ENCODE assay signal across 21 cellular contexts in genomic region chr1:101121975-101122374, GRCh38.
DNase-seq lines count a peak whose midpoint lies in the region; ATAC-seq and TF ChIP-seq lines count a peak whose summit lies in the region.
"Had no signal": no experiment of that assay in that cellular context is flagged by ENCODE, and none has a peak within 500 bp of the region (broad histone marks: within the 10 kb centered on the region; RNA-seq: fewer than 3 reads in every experiment).

No MANE protein-coding gene starts in this region.

- H3K4me3 ChIP-seq in BLaER1 (no peak overlapping the region), uterus (no peak overlapping the region)
- H3K4me3 ChIP-seq in CD4-positive, CD25-positive, alpha-beta regulatory T cell (ENCODE audit: low read depth, low read length) = peak overlapping the region; percentile 68
- H3K4me3 ChIP-seq: colonic mucosa, GM23248, lower lobe of right lung had no signal

- H3K27ac ChIP-seq in BLaER1 = no peak overlapping the region
- H3K27ac ChIP-seq in CD4-positive, CD25-positive, alpha-beta regulatory T cell (ENCODE audit: insufficient read depth, low read length, poor library complexity, severe bottlenecking) = peak overlapping the region; percentile 55
- H3K27ac ChIP-seq in uterus = no peak overlapping the region
- H3K27ac ChIP-seq: colonic mucosa, GM23248, lower lobe of right lung had no signal

- H3K4me3 Mint-ChIP-seq in CD4-positive, CD25-positive, alpha-beta regulatory T cell = peak overlapping the region; percentile 20 to 62 (median 58)
- H3K4me3 Mint-ChIP-seq in T-helper 17 cell (no peak overlapping the region), immature natural killer cell (peak overlapping the region in 4 of 5 donors; percentile 3 to 63 (median 39))

- H3K36me3 ChIP-seq in BLaER1 (no peaks in the 10 kb centered on the region), uterus (no peaks in the 10 kb centered on the region)
- no peaks in the 10 kb centered on the region for H3K36me3 ChIP-seq in CD4-positive, CD25-positive, alpha-beta regulatory T cell (ENCODE audit: control insufficient read depth, insufficient read depth, low read length)
- H3K36me3 ChIP-seq: colonic mucosa, lower lobe of right lung had no signal

- no peaks in the 10 kb centered on the region; the same call in 1 of the 2 replicates for H3K9me3 ChIP-seq in BLaER1
- H3K9me3 ChIP-seq in CD4-positive, CD25-positive, alpha-beta regulatory T cell (ENCODE audit: control insufficient read depth in 2 of 2, low read length in 2 of 2) = no peaks in the 10 kb centered on the region
- no peaks in the 10 kb centered on the region for H3K9me3 ChIP-seq in T-helper 17 cell (ENCODE audit: control insufficient read depth, low read length, poor library complexity, severe bottlenecking)
- no peaks in the 10 kb centered on the region for H3K9me3 ChIP-seq in uterus
- H3K9me3 ChIP-seq: colonic mucosa, lower lobe of right lung had no signal

- no peak for ATAC-seq in CD4-positive, CD25-positive, alpha-beta regulatory T cell (ENCODE audit: low read depth in 2 of 2)
- no peak for ATAC-seq in T-helper 17 cell
- ATAC-seq: lower lobe of right lung had no signal

- peak overlapping the region; percentile 72 to 88 (median 78) for H3K27ac Mint-ChIP-seq in CD4-positive, CD25-positive, alpha-beta regulatory T cell
- H3K27ac Mint-ChIP-seq in T-helper 17 cell (peak overlapping the region; percentile 92), immature natural killer cell (peak overlapping the region in 5 of 6 donors; percentile 26 to 77 (median 58))
- H3K27ac Mint-ChIP-seq: progenitor cell of endocrine pancreas had no signal

- H3K27me3 ChIP-seq in BLaER1 = no peaks in the 10 kb centered on the region
- H3K27me3 ChIP-seq in CD4-positive, CD25-positive, alpha-beta regulatory T cell (ENCODE audit: control insufficient read depth, insufficient read depth, low read length) = no peaks in the 10 kb centered on the region
- H3K27me3 ChIP-seq in uterus = no peaks in the 10 kb centered on the region
- H3K27me3 ChIP-seq: colonic mucosa had no signal

- no peaks in the 10 kb centered on the region for H3K27me3 Mint-ChIP-seq in CD4-positive, CD25-positive, alpha-beta regulatory T cell
- H3K27me3 Mint-ChIP-seq in T-helper 17 cell (no peaks in the 10 kb centered on the region), immature natural killer cell (ENCODE audit: low read depth in 3 of 3) (peaks cover 7 to 12% (median 11%) of the 10 kb centered on the region in 3 donors)
- H3K27me3 Mint-ChIP-seq: progenitor cell of endocrine pancreas had no signal

- H3K4me2 ChIP-seq in BLaER1 = peak overlapping the region; percentile 54

- DNase-seq in CD4-positive, CD25-positive, alpha-beta regulatory T cell = no peak
- DNase-seq in T-helper 17 cell = no peak
- no peak for DNase-seq in immature natural killer cell
- no peak for DNase-seq in uterus
- no peak for DNase-seq in SKM-1 (lab: John Stamatoyannopoulos, UW; ENCODE audit: unreplicated experiment)
- DNase-seq in amygdala (lab: John Stamatoyannopoulos, UW) = no peak
- DNase-seq: activated CD4-positive, alpha-beta T cell treated with anti-CD3 and anti-CD28 coated beads for 48 hours; activated effector memory CD4-positive, alpha-beta T cell treated with Interleukin-2 at 50 U/mL for 16 hours; AML-193; colonic mucosa; DMS153; GM23248; Kasumi-1; lower lobe of right lung; NCI-H1105 treated with DMSO at 0.1 percent for 48 hours; NCI-H524 treated with DMSO at 0.1 percent for 48 hours; SHP77; stimulated activated CD4-positive, alpha-beta T cell treated with anti-CD3 and anti-CD28 coated beads, Interleukin-4, amount 100 ng/mL, for 1 hour; T-helper 9 cell had no signal

- H3K9ac ChIP-seq in BLaER1 = no peak overlapping the region
- H3K9ac ChIP-seq: GM23248 had no signal

- TF ChIP-seq CTCF in uterus (IDR thresholded peaks at IDR 0.05) = no peak

- intact Hi-C loops in uterus (cut with DNase I; ENCODE audit: low total_unique reads) = no loop called here

- TF ChIP-seq POLR2A in uterus (IDR thresholded peaks at IDR 0.05) = no peak

- H3K9me3 Mint-ChIP-seq in CD4-positive, CD25-positive, alpha-beta regulatory T cell = peaks cover 0 to 3% (median 0%) of the 10 kb centered on the region in 7 donors
- no peaks in the 10 kb centered on the region for H3K9me3 Mint-ChIP-seq in immature natural killer cell

- peaks cover 29 to 61% (median 56%) of the 10 kb centered on the region in 4 donors for H3K4me1 Mint-ChIP-seq in CD4-positive, CD25-positive, alpha-beta regulatory T cell
- H3K4me1 Mint-ChIP-seq in T-helper 17 cell (peaks cover 15% of the 10 kb centered on the region), immature natural killer cell (peaks cover 29 to 46% of the 10 kb centered on the region in 2 donors)

- H4K20me1 ChIP-seq in BLaER1 = no peaks in the 10 kb centered on the region

- H3K36me3 Mint-ChIP-seq in CD4-positive, CD25-positive, alpha-beta regulatory T cell = no peaks in the 10 kb centered on the region
- no peaks in the 10 kb centered on the region for H3K36me3 Mint-ChIP-seq in T-helper 17 cell (ENCODE audit: low read depth)
- no peaks in the 10 kb centered on the region for H3K36me3 Mint-ChIP-seq in immature natural killer cell

- H3K4me1 ChIP-seq in BLaER1 = peaks cover 33% of the 10 kb centered on the region
- peaks cover 38% of the 10 kb centered on the region for H3K4me1 ChIP-seq in CD4-positive, CD25-positive, alpha-beta regulatory T cell (ENCODE audit: control insufficient read depth, insufficient read depth, low read length, poor library complexity, severe bottlenecking)
- H3K4me1 ChIP-seq in uterus = no peaks in the 10 kb centered on the region
- H3K4me1 ChIP-seq: colonic mucosa, lower lobe of right lung had no signal
